In the genomic region with DNA sequence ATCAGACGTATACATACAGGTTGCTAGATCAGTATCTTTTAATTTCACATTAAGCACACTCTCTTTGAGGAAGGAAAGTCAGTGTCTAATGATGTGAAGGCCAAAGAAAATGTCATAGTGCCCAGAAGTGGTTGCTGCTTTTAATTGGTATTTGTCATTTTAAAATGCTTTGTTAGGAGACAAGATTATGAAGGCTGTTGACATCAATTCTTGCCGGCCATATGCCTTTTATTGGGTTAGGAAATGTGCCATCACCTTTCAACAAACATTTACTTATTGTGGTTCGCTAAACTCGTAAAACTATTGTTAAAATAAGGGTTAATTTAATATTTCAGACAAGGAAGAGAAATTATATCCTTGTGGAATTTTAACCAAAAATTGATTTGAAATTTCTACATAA, we compare ENCODE assay signal across 14 cellular contexts. TPM values are rescaled to one million over a fixed set of nuclear protein-coding genes. Genes with fewer than 3 reads are reported as not detected.
DNase-seq lines count a peak whose midpoint lies in the region; ATAC-seq and TF ChIP-seq lines count a peak whose summit lies in the region.
"Had no signal": no experiment of that assay in that cellular context is flagged by ENCODE, and none has a peak within 500 bp of the region (broad histone marks: within the 10 kb centered on the region; RNA-seq: fewer than 3 reads in every experiment).

No MANE protein-coding gene starts in this region.

- in situ Hi-C loops in G401 (cut with HindIII; ENCODE audit: low sequenced_read_pairs) = no loop called here

- no peaks in the 10 kb centered on the region for H3K9me3 ChIP-seq in mucosa of descending colon

- ATAC-seq in activated naive CD8-positive, alpha-beta T cell treated with anti-CD3 and anti-CD28 coated beads, Interleukin-2, amount 50 U/mL, for 24 hours = no peak
- ATAC-seq in mucosa of descending colon = peak; percentile 37

- no peak overlapping the region for H3K4me3 ChIP-seq in mucosa of descending colon

- H3K36me3 Mint-ChIP-seq in activated naive CD4-positive, alpha-beta T cell treated with anti-CD3 and anti-CD28 coated beads, Interleukin-2, amount 50 U/mL, for 24 hours = peaks cover 30% of the 10 kb centered on the region
- peaks cover 22% of the 10 kb centered on the region for H3K36me3 Mint-ChIP-seq in activated naive CD4-positive, alpha-beta T cell treated with anti-CD3 and anti-CD28 coated beads for 36 hours (ENCODE audit: low read depth)
- H3K36me3 Mint-ChIP-seq in activated naive CD8-positive, alpha-beta T cell treated with anti-CD3 and anti-CD28 coated beads, Interleukin-2, amount 50 U/mL, for 24 hours (ENCODE audit: low read depth) = peaks cover 76% of the 10 kb centered on the region

- TF ChIP-seq CTCF in mucosa of descending colon (IDR thresholded peaks at IDR 0.05) = no peak

- H3K4me1 Mint-ChIP-seq in activated naive CD4-positive, alpha-beta T cell treated with anti-CD3 and anti-CD28 coated beads, Interleukin-2, amount 50 U/mL, for 24 hours = peaks cover 78% of the 10 kb centered on the region
- peaks cover 75% of the 10 kb centered on the region for H3K4me1 Mint-ChIP-seq in activated naive CD4-positive, alpha-beta T cell treated with anti-CD3 and anti-CD28 coated beads for 36 hours (ENCODE audit: low read depth)
- H3K4me1 Mint-ChIP-seq in activated naive CD8-positive, alpha-beta T cell treated with anti-CD3 and anti-CD28 coated beads, Interleukin-2, amount 50 U/mL, for 24 hours = peaks cover 89% of the 10 kb centered on the region

- H3K27me3 Mint-ChIP-seq in activated naive CD4-positive, alpha-beta T cell treated with anti-CD3 and anti-CD28 coated beads, Interleukin-2, amount 50 U/mL, for 24 hours = no peaks in the 10 kb centered on the region
- no peaks in the 10 kb centered on the region for H3K27me3 Mint-ChIP-seq in activated naive CD4-positive, alpha-beta T cell treated with anti-CD3 and anti-CD28 coated beads for 36 hours (ENCODE audit: low read depth)
- no peaks in the 10 kb centered on the region for H3K27me3 Mint-ChIP-seq in activated naive CD8-positive, alpha-beta T cell treated with anti-CD3 and anti-CD28 coated beads, Interleukin-2, amount 50 U/mL, for 24 hours

- no peaks in the 10 kb centered on the region for H3K36me3 ChIP-seq in mucosa of descending colon (ENCODE audit: low read depth)

- intact Hi-C loops in activated naive CD4-positive, alpha-beta T cell treated with anti-CD3 and anti-CD28 coated beads for 36 hours (cut with micrococcal nuclease) = no loop called here
- intact Hi-C loops in mucosa of descending colon (cut with DNase I, micrococcal nuclease) = no loop called here

- no peaks in the 10 kb centered on the region for H3K9me3 Mint-ChIP-seq in activated naive CD4-positive, alpha-beta T cell treated with anti-CD3 and anti-CD28 coated beads, Interleukin-2, amount 50 U/mL, for 24 hours
- no peaks in the 10 kb centered on the region for H3K9me3 Mint-ChIP-seq in activated naive CD4-positive, alpha-beta T cell treated with anti-CD3 and anti-CD28 coated beads for 36 hours
- no peaks in the 10 kb centered on the region for H3K9me3 Mint-ChIP-seq in activated naive CD8-positive, alpha-beta T cell treated with anti-CD3 and anti-CD28 coated beads, Interleukin-2, amount 50 U/mL, for 24 hours

- H3K27ac Mint-ChIP-seq in activated naive CD4-positive, alpha-beta T cell treated with anti-CD3 and anti-CD28 coated beads, Interleukin-2, amount 50 U/mL, for 24 hours = peak overlapping the region; percentile 81
- H3K27ac Mint-ChIP-seq in activated naive CD4-positive, alpha-beta T cell treated with anti-CD3 and anti-CD28 coated beads for 36 hours = no peak overlapping the region
- H3K27ac Mint-ChIP-seq in activated naive CD8-positive, alpha-beta T cell treated with anti-CD3 and anti-CD28 coated beads, Interleukin-2, amount 50 U/mL, for 24 hours = peak overlapping the region; percentile 90

- CTCF ChIA-PET in activated naive CD4-positive, alpha-beta T cell treated with anti-CD3 and anti-CD28 coated beads for 36 hours (lab: Charles Lee) = interaction anchor here (0.7 kb wide), 1 partner anchor 32 kb away, joined by 6 read pairs; no protein-coding TSS in a partner anchor

- no peak overlapping the region for H3K4me3 Mint-ChIP-seq in activated naive CD4-positive, alpha-beta T cell treated with anti-CD3 and anti-CD28 coated beads, Interleukin-2, amount 50 U/mL, for 24 hours
- no peak overlapping the region for H3K4me3 Mint-ChIP-seq in activated naive CD4-positive, alpha-beta T cell treated with anti-CD3 and anti-CD28 coated beads for 36 hours
- no peak overlapping the region for H3K4me3 Mint-ChIP-seq in activated naive CD8-positive, alpha-beta T cell treated with anti-CD3 and anti-CD28 coated beads, Interleukin-2, amount 50 U/mL, for 24 hours

- DNase-seq in activated naive CD4-positive, alpha-beta T cell treated with anti-CD3 and anti-CD28 coated beads for 36 hours = no peak
- DNase-seq in HT-29 (ENCODE audit: low spot score) = peak; percentile 34
- DNase-seq in activated naive CD8-positive, alpha-beta T cell treated with anti-CD3 and anti-CD28 coated beads, Interleukin-2, amount 50 U/mL, for 24 hours = no peak
- DNase-seq in mucosa of descending colon = no peak
- DNase-seq in G401 (ENCODE audit: low spot score) = no peak
- no peak for DNase-seq in NCI-H524 (lab: John Stamatoyannopoulos, UW)
- no peak for DNase-seq in HPDE6-E6E7 (ENCODE audit: extremely low spot score)
- DNase-seq: AML-193, DMS79, H7, Karpas-422, NCI-H526, SHP77 had no signal

- peaks cover 4% of the 10 kb centered on the region for H3K4me1 ChIP-seq in mucosa of descending colon (ENCODE audit: low read depth)

RNA-seq across cellular contexts. Expression of a gene that starts 32.2 kb away (rescaled TPM):
- total RNA-seq in activated naive CD4-positive, alpha-beta T cell treated with anti-CD3 and anti-CD28 coated beads for 36 hours = 100 to 1,000 TPM; 121 to 134 TPM
- 21.2 and 28.0 TPM in 2 replicates for total RNA-seq in HT-29 (2014; rRNA removed; shearing (Covaris generic))
- 10 to 100 TPM; 50.8 to 57.4 (median 53.6) TPM for total RNA-seq in mucosa of descending colon
- 14.6 and 16.6 TPM in 2 replicates for total RNA-seq in G401 (2014; rRNA removed; shearing (Covaris generic))
